In the genomic region with DNA sequence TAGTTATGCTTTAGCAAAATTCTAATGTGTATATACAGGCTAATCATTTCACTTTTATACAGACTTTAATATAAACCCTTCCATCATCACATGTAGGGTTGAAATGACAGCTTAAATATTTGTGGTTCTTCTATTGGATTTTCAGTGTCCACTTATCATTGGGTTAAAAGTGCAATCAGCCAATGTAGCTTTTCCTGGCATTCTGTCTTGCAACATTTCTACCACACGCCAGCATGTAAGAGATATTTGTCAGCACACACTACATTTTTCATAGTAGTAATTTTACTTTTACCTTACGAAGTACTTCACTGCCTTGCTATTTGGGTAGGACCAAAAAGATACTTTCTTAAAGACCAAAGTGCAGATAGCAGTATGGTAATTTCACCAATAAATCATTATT, we compare ENCODE assay signal across 22 cellular contexts.
"Had no signal": no experiment of that assay in that cellular context is flagged by ENCODE, and none has a peak within 500 bp of the region (broad histone marks: within the 10 kb centered on the region; RNA-seq: fewer than 3 reads in every experiment).

No MANE protein-coding gene starts in this region.

- FAIRE-seq: keratinocyte had no signal

- H2AFZ ChIP-seq: hepatocyte had no signal

- H3K36me3 ChIP-seq: colonic mucosa, gastroesophageal sphincter, right atrium auricular region, spleen, suprapubic skin, tibial nerve had no signal

- H3K4me3 ChIP-seq: colonic mucosa, gastroesophageal sphincter, hepatocyte, right atrium auricular region, spleen, suprapubic skin, tibial nerve had no signal

- H3K4me1 ChIP-seq: colonic mucosa, gastroesophageal sphincter, right atrium auricular region, spleen, suprapubic skin, tibial nerve had no signal

- H3K9me3 ChIP-seq: colonic mucosa, gastroesophageal sphincter, right atrium auricular region, spleen, suprapubic skin, tibial nerve had no signal

- H3K27me3 ChIP-seq: colonic mucosa, gastroesophageal sphincter, hepatocyte, right atrium auricular region, spleen, suprapubic skin, tibial nerve had no signal

- H3K79me2 ChIP-seq: hepatocyte had no signal

- ATAC-seq: activated CD4-positive, alpha-beta T cell treated with anti-CD3 and anti-CD28 coated beads for 36 hours; activated CD8-positive, alpha-beta memory T cell treated with anti-CD3 and anti-CD28 coated beads, Interleukin-2, amount 10 ng/mL, durations not matched to agents 7 days and 5 days; activated CD8-positive, alpha-beta T cell treated with anti-CD3 and anti-CD28 coated beads, Interleukin-2, amount 10 ng/mL, durations not matched to agents 7 days and 5 days; activated naive CD8-positive, alpha-beta T cell treated with anti-CD3 and anti-CD28 coated beads, Interleukin-2, amount 50 U/mL, for 24 hours; gastroesophageal sphincter; left cardiac atrium; naive thymus-derived CD4-positive, alpha-beta T cell had no signal

- H3K4me2 ChIP-seq: hepatocyte had no signal

- H3K27ac ChIP-seq: colonic mucosa, gastroesophageal sphincter, hepatocyte, right atrium auricular region, spleen, suprapubic skin, tibial nerve had no signal

- DNase-seq: activated CD4-positive, alpha-beta T cell treated with anti-CD3 and anti-CD28 coated beads for 36 hours; activated CD4-positive, CD25-positive, alpha-beta regulatory T cell; activated CD8-positive, alpha-beta memory T cell treated with anti-CD3 and anti-CD28 coated beads, Interleukin-2, amount 10 ng/mL, durations not matched to agents 7 days and 5 days; activated CD8-positive, alpha-beta T cell treated with anti-CD3 and anti-CD28 coated beads, Interleukin-2, amount 10 ng/mL, durations not matched to agents 7 days and 5 days; activated naive CD8-positive, alpha-beta T cell treated with anti-CD3 and anti-CD28 coated beads, Interleukin-2, amount 50 U/mL, for 24 hours; activated T-cell treated with anti-CD3 and anti-CD28 coated beads, Interleukin-2, amount 50 U/mL, for 48 hours; colonic mucosa; effector CD8-positive, alpha-beta T cell; erythroblast; left cardiac atrium; midbrain; naive thymus-derived CD4-positive, alpha-beta T cell; occipital lobe; spleen; stimulated activated naive CD4-positive, alpha-beta T cell; T-helper 1 cell had no signal
